2 cellular contexts compared by ENCODE assay signal in genomic region chr1:28540651-28541050, GRCh38.
TF ChIP-seq lines count a peak whose summit lies in the region.

No MANE protein-coding gene starts in this region.

TF ChIP-seq in HepG2, 621 proteins besides CTCF, POLR2A, EP300 and RAD21:
- TF ChIP-seq RORA (CRISPR knock-in tag; IDR thresholded peaks at IDR 0.05) = no peak
- TF ChIP-seq, protein P1, sequence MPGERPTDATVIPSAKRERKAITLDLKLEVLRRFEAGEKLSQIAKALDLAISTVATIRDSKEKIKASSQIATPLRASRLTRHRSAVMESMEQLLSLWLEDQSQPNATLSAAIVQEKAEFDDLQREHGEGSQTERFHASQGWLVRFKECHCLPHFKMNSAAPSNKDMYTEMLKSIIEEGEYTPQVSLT (CRISPR knock-in tag; IDR thresholded peaks at IDR 0.05; ENCODE audit: borderline replicate concordance, low read depth) = no peak
- no peak for TF ChIP-seq ATF2 (CRISPR knock-in tag; IDR thresholded peaks at IDR 0.05)
- TF ChIP-seq, protein P2, sequence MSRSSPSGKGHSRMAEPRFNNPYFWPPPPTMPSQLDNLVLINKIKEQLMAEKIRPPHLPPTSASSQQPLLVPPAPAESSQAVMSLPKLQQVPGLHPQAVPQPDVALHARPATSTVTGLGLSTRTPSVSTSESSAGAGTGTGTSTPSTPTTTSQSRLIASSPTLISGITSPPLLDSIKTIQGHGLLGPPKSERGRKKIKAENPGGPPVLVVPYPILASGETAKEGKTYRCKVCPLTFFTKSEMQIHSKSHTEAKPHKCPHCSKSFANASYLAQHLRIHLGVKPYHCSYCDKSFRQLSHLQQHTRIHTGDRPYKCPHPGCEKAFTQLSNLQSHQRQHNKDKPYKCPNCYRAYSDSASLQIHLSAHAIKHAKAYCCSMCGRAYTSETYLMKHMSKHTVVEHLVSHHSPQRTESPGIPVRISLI (CRISPR knock-in tag; IDR thresholded peaks at IDR 0.05; ENCODE audit: borderline replicate concordance) = peak; percentile 80
- no peak for TF ChIP-seq PCBP1 (IDR thresholded peaks at IDR 0.05; ENCODE audit: borderline replicate concordance, low read depth, low read length)
- TF ChIP-seq DRAP1 (CRISPR knock-in tag; IDR thresholded peaks at IDR 0.05) = no peak
- TF ChIP-seq, protein P3, sequence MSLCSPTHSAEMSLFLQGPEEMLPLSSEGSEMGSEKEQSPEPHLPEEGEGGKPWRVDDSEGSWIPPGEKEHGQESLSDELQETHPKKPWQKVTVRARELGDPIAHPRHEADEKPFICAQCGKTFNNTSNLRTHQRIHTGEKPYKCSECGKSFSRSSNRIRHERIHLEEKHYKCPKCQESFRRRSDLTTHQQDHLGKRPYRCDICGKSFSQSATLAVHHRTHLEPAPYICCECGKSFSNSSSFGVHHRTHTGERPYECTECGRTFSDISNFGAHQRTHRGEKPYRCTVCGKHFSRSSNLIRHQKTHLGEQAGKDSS (CRISPR knock-in tag; IDR thresholded peaks at IDR 0.05; ENCODE audit: borderline replicate concordance, low read depth) = no peak
- TF ChIP-seq FOXJ3 (CRISPR knock-in tag; IDR thresholded peaks at IDR 0.05; ENCODE audit: borderline replicate concordance) = no peak
- no peak for TF ChIP-seq ZNF580 (CRISPR knock-in tag; IDR thresholded peaks at IDR 0.05; ENCODE audit: borderline replicate concordance, low read depth)
TF ChIP-seq in HepG2: peak in this region for 1.

TF ChIP-seq in H1, 55 proteins besides CTCF, POLR2A, EP300 and RAD21:
- TF ChIP-seq E2F6 (IDR thresholded peaks at IDR 0.05) (peak; percentile 56; the same call in 1 of the 2 replicates), KDM4A (IDR thresholded peaks at IDR 0.05; ENCODE audit: low read depth, low read length, severe bottlenecking) (no peak)
